ENCODE assay signal across 1 cellular context in the genomic region with DNA sequence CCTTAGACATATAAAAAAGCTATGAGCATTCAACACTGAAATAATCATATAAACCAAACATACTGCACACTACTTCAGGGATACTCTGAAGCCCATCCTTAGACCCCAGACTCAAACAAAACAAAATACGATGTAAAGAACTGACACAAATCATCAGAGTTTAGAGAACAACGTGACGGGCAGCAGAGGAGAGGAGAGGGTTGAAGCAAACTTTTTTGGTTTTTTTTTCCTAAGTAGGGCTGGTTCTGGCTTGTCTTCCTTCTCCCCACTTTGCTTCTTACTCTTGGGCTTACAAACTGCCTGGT.
TF ChIP-seq lines count a peak whose summit lies in the region.

No MANE protein-coding gene starts in this region.

TF ChIP-seq in H1, 55 proteins besides CTCF, POLR2A, EP300 and RAD21 (continued from another document):
- TF ChIP-seq, protein P1, sequence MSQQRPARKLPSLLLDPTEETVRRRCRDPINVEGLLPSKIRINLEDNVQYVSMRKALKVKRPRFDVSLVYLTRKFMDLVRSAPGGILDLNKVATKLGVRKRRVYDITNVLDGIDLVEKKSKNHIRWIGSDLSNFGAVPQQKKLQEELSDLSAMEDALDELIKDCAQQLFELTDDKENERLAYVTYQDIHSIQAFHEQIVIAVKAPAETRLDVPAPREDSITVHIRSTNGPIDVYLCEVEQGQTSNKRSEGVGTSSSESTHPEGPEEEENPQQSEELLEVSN (IDR thresholded peaks at IDR 0.05), result no peak
- TF ChIP-seq EGR1 (IDR thresholded peaks at IDR 0.05; ENCODE audit: borderline replicate concordance, low read depth, low read length) (no peak), CREB1 (IDR thresholded peaks at IDR 0.05) (no peak), CBX5 (IDR thresholded peaks at IDR 0.05; ENCODE audit: low read depth, low read length) (no peak), CHD1 (IDR thresholded peaks at IDR 0.05; ENCODE audit: low read depth, low read length) (no peak), JUND (IDR thresholded peaks at IDR 0.05; ENCODE audit: low read length) (no peak)
- TF ChIP-seq, protein P2, sequence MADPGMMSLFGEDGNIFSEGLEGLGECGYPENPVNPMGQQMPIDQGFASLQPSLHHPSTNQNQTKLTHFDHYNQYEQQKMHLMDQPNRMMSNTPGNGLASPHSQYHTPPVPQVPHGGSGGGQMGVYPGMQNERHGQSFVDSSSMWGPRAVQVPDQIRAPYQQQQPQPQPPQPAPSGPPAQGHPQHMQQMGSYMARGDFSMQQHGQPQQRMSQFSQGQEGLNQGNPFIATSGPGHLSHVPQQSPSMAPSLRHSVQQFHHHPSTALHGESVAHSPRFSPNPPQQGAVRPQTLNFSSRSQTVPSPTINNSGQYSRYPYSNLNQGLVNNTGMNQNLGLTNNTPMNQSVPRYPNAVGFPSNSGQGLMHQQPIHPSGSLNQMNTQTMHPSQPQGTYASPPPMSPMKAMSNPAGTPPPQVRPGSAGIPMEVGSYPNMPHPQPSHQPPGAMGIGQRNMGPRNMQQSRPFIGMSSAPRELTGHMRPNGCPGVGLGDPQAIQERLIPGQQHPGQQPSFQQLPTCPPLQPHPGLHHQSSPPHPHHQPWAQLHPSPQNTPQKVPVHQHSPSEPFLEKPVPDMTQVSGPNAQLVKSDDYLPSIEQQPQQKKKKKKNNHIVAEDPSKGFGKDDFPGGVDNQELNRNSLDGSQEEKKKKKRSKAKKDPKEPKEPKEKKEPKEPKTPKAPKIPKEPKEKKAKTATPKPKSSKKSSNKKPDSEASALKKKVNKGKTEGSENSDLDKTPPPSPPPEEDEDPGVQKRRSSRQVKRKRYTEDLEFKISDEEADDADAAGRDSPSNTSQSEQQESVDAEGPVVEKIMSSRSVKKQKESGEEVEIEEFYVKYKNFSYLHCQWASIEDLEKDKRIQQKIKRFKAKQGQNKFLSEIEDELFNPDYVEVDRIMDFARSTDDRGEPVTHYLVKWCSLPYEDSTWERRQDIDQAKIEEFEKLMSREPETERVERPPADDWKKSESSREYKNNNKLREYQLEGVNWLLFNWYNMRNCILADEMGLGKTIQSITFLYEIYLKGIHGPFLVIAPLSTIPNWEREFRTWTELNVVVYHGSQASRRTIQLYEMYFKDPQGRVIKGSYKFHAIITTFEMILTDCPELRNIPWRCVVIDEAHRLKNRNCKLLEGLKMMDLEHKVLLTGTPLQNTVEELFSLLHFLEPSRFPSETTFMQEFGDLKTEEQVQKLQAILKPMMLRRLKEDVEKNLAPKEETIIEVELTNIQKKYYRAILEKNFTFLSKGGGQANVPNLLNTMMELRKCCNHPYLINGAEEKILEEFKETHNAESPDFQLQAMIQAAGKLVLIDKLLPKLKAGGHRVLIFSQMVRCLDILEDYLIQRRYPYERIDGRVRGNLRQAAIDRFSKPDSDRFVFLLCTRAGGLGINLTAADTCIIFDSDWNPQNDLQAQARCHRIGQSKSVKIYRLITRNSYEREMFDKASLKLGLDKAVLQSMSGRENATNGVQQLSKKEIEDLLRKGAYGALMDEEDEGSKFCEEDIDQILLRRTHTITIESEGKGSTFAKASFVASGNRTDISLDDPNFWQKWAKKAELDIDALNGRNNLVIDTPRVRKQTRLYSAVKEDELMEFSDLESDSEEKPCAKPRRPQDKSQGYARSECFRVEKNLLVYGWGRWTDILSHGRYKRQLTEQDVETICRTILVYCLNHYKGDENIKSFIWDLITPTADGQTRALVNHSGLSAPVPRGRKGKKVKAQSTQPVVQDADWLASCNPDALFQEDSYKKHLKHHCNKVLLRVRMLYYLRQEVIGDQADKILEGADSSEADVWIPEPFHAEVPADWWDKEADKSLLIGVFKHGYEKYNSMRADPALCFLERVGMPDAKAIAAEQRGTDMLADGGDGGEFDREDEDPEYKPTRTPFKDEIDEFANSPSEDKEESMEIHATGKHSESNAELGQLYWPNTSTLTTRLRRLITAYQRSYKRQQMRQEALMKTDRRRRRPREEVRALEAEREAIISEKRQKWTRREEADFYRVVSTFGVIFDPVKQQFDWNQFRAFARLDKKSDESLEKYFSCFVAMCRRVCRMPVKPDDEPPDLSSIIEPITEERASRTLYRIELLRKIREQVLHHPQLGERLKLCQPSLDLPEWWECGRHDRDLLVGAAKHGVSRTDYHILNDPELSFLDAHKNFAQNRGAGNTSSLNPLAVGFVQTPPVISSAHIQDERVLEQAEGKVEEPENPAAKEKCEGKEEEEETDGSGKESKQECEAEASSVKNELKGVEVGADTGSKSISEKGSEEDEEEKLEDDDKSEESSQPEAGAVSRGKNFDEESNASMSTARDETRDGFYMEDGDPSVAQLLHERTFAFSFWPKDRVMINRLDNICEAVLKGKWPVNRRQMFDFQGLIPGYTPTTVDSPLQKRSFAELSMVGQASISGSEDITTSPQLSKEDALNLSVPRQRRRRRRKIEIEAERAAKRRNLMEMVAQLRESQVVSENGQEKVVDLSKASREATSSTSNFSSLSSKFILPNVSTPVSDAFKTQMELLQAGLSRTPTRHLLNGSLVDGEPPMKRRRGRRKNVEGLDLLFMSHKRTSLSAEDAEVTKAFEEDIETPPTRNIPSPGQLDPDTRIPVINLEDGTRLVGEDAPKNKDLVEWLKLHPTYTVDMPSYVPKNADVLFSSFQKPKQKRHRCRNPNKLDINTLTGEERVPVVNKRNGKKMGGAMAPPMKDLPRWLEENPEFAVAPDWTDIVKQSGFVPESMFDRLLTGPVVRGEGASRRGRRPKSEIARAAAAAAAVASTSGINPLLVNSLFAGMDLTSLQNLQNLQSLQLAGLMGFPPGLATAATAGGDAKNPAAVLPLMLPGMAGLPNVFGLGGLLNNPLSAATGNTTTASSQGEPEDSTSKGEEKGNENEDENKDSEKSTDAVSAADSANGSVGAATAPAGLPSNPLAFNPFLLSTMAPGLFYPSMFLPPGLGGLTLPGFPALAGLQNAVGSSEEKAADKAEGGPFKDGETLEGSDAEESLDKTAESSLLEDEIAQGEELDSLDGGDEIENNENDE (IDR thresholded peaks at IDR 0.05; ENCODE audit: insufficient replicate concordance, low read length), result no peak
TF ChIP-seq in H1: peak in this region for 0.
